Comparison of ENCODE assay signal across 8 cellular contexts in genomic region chr18:45962461-45962860, GRCh38. TPM values are rescaled to one million over a fixed set of nuclear protein-coding genes. Genes with fewer than 3 reads are reported as not detected.
DNase-seq lines count a peak whose midpoint lies in the region; ATAC-seq and TF ChIP-seq lines count a peak whose summit lies in the region.

No MANE protein-coding gene starts in this region.

- H3K9ac ChIP-seq in IMR-90 (ENCODE audit: low read depth, low read length) (no peak overlapping the region), endodermal cell (ENCODE audit: extremely low read depth, low read length, poor library complexity, severe bottlenecking) (no peak overlapping the region)

- peak overlapping the region; percentile 50 for H3K23ac ChIP-seq in IMR-90 (ENCODE audit: low read depth, low read length)

- H3K4me1 Mint-ChIP-seq in activated CD8-positive, alpha-beta T cell treated with anti-CD3 and anti-CD28 coated beads for 36 hours (ENCODE audit: low read depth): peaks cover 61% of the 10 kb centered on the region
- peaks cover 2% of the 10 kb centered on the region for H3K4me1 Mint-ChIP-seq in endodermal cell

- DNase-seq in BJ (ENCODE audit: low read depth) (peak; percentile 25), IMR-90 (peak; percentile 77), kidney tubule cell (ENCODE audit: low spot score) (peak; percentile 94), caudate nucleus (lab: John Stamatoyannopoulos, UW) (no peak), endodermal cell (no peak), NAMALWA (ENCODE audit: low spot score) (no peak), testis (no peak)
- peak; percentile 65 for DNase-seq in activated CD8-positive, alpha-beta T cell treated with anti-CD3 and anti-CD28 coated beads for 36 hours

- peak overlapping the region; percentile 83 for H2BK20ac ChIP-seq in IMR-90 (ENCODE audit: low read depth, low read length)

- peak overlapping the region; percentile 95 for H2BK120ac ChIP-seq in IMR-90 (ENCODE audit: low read depth, low read length)

- no peaks in the 10 kb centered on the region for H4K20me1 ChIP-seq in IMR-90 (ENCODE audit: insufficient read depth, low read length)

- peak overlapping the region; percentile 14; the same call in 1 of the 2 replicates for H3K18ac ChIP-seq in IMR-90 (ENCODE audit: low read depth, low read length)

- peak overlapping the region; percentile 4; the same call in 1 of the 2 replicates for H3K4me2 ChIP-seq in IMR-90 (ENCODE audit: low read depth, low read length)

- no peak for TF ChIP-seq RAD21 in IMR-90 (IDR thresholded peaks at IDR 0.05; ENCODE audit: low read length)

- H4K5ac ChIP-seq in IMR-90 (ENCODE audit: low read depth, low read length): peak overlapping the region; percentile 9; the same call in 1 of the 2 replicates

- H3K4me3 ChIP-seq in BJ (ENCODE audit: low read depth, low read length) (no peak overlapping the region), IMR-90 (ENCODE audit: insufficient read depth, low read depth, low read length) (no peak overlapping the region), endodermal cell (ENCODE audit: low read length) (no peak overlapping the region), testis (no peak overlapping the region)

- H3K27ac ChIP-seq in IMR-90 (ENCODE audit: insufficient read depth, low read length) (peak overlapping the region; percentile 42; the same call in 1 of the 2 replicates), caudate nucleus (ENCODE audit: low read depth, low read length) (no peak overlapping the region), endodermal cell (ENCODE audit: low read depth, low read length) (no peak overlapping the region), testis (no peak overlapping the region)

- H3K36me3 ChIP-seq in BJ (ENCODE audit: control insufficient read depth, insufficient read depth, low read length) (no peaks in the 10 kb centered on the region), IMR-90 (ENCODE audit: control insufficient read depth, insufficient read depth, low read length) (peaks cover 4% of the 10 kb centered on the region; the same call in 1 of the 2 replicates), endodermal cell (ENCODE audit: control insufficient read depth, insufficient read depth, low read length) (no peaks in the 10 kb centered on the region), testis (ENCODE audit: low read depth, missing control alignments) (no peaks in the 10 kb centered on the region)

- H3K4me1 ChIP-seq in IMR-90 (ENCODE audit: control insufficient read depth, insufficient read depth, low read length): peaks cover 31% of the 10 kb centered on the region
- no peaks in the 10 kb centered on the region for H3K4me1 ChIP-seq in endodermal cell (ENCODE audit: control insufficient read depth, insufficient read depth, low read length)
- no peaks in the 10 kb centered on the region for H3K4me1 ChIP-seq in testis

- peak overlapping the region; percentile 56; the same call in 1 of the 2 replicates for H3K14ac ChIP-seq in IMR-90 (replicated peaks; ENCODE audit: low read depth, low read length)

- H3K9me1 ChIP-seq in IMR-90 (ENCODE audit: insufficient read depth, low read length): peaks cover 10% of the 10 kb centered on the region

- POLR2A ChIA-PET in BJ (lab: Charles Lee) (no interaction called here), IMR-90 (lab: Charles Lee; ENCODE audit: unreplicated experiment) (interaction anchor here (1.4 kb wide), 1 partner anchor 21 kb away, joined by 4 read pairs; no protein-coding TSS in a partner anchor)
- POLR2A ChIA-PET in activated CD8-positive, alpha-beta T cell treated with anti-CD3 and anti-CD28 coated beads for 36 hours (lab: Charles Lee): interaction anchor here (1.1 to 1.7 kb wide), 3 partner anchors 12 to 20 kb away, joined by 3 to 4 read pairs (median 4); no protein-coding TSS in a partner anchor

- ATAC-seq in IMR-90 (ENCODE audit: low read depth): peak; percentile 5; the same call in 1 of the 2 replicates
- ATAC-seq in activated CD8-positive, alpha-beta T cell treated with anti-CD3 and anti-CD28 coated beads for 36 hours: peak; percentile 23

- peak overlapping the region; percentile 99 for H2BK5ac ChIP-seq in IMR-90 (ENCODE audit: low read depth, low read length, poor library complexity, severe bottlenecking)

- peak overlapping the region; percentile 4; the same call in 2 of the 3 replicates for H2BK15ac ChIP-seq in IMR-90 (ENCODE audit: low read depth, low read length)

- in situ Hi-C loops in IMR-90 (cut with MboI; ENCODE audit: low sequenced_read_pairs): no loop called here

- no peaks in the 10 kb centered on the region for H3K9me3 ChIP-seq in IMR-90 (ENCODE audit: control insufficient read depth, insufficient read depth, low read length)
- H3K9me3 ChIP-seq in endodermal cell (ENCODE audit: control insufficient read depth, low read length): no peaks in the 10 kb centered on the region
- no peaks in the 10 kb centered on the region for H3K9me3 ChIP-seq in testis

- peaks cover 18 to 56% of the 10 kb centered on the region in 2 experiments for H3K79me1 ChIP-seq in IMR-90 (ENCODE audit: low read depth in 1 of 2, low read length in 2 of 2)

- TF ChIP-seq POLR2A in IMR-90 (IDR thresholded peaks at IDR 0.05; ENCODE audit: low read depth, low read length) (no peak), testis (IDR thresholded peaks at IDR 0.05) (no peak)

- H3K27me3 Mint-ChIP-seq in activated CD8-positive, alpha-beta T cell treated with anti-CD3 and anti-CD28 coated beads for 36 hours: no peaks in the 10 kb centered on the region
- peaks cover 1% of the 10 kb centered on the region for H3K27me3 Mint-ChIP-seq in endodermal cell (ENCODE audit: insufficient read depth)

- dilution Hi-C loops in IMR-90 (cut with HindIII; ENCODE audit: low sequenced_read_pairs, unreplicated experiment): no loop called here

- peak overlapping the region; percentile 28 for H2AK5ac ChIP-seq in IMR-90 (ENCODE audit: low read depth, low read length)

- peak overlapping the region; percentile 3 to 84; a peak in 3 of 4 replicates for H4K8ac ChIP-seq in IMR-90 (ENCODE audit: low read depth in 2 of 2, low read length in 2 of 2)

- no peak overlapping the region for H2AFZ ChIP-seq in IMR-90 (replicated peaks; ENCODE audit: low read length, poor library complexity)

- no TSS peak for BruUV-seq in IMR-90 (replicated peaks; lab: Mats Ljungman, UMichigan)

- WGBS in IMR-90 (ENCODE audit: extremely low coverage in 2 of 2, insufficient read length in 1 of 2), 2 experiments: no CpG with 5 or more reads among the region's 2 CpGs
- WGBS in endodermal cell (ENCODE audit: insufficient coverage in 1 of 2, insufficient read length in 1 of 2), 2 experiments: 57 to 80% methylated on average over 1 of the region's 2 CpGs
- WGBS in testis, 2 donors: 63 to 82% methylated on average over 2 of the region's 2 CpGs

- H2AK9ac ChIP-seq in IMR-90 (replicated peaks; ENCODE audit: low read depth, low read length, poor library complexity): no peak overlapping the region

- no peaks in the 10 kb centered on the region for H3K9me3 Mint-ChIP-seq in activated CD8-positive, alpha-beta T cell treated with anti-CD3 and anti-CD28 coated beads for 36 hours
- H3K9me3 Mint-ChIP-seq in endodermal cell: no peaks in the 10 kb centered on the region

- no peak for TF ChIP-seq CTCF in BJ (IDR thresholded peaks at IDR 0.05; ENCODE audit: insufficient read depth, low read depth, low read length)
- no peak for TF ChIP-seq CTCF in IMR-90 (conservative IDR thresholded peaks at IDR 0.05; ENCODE audit: low read depth, low read length)
- no peak for TF ChIP-seq CTCF in activated CD8-positive, alpha-beta T cell treated with anti-CD3 and anti-CD28 coated beads for 36 hours (IDR thresholded peaks at IDR 0.05)
- no peak for TF ChIP-seq CTCF in endodermal cell (conservative IDR thresholded peaks at IDR 0.05)
- TF ChIP-seq CTCF in testis (IDR thresholded peaks at IDR 0.05): no peak

- peak overlapping the region; percentile 74 for H3K4ac ChIP-seq in IMR-90 (ENCODE audit: low read depth, low read length)

- intact Hi-C loops in IMR-90 (cut with micrococcal nuclease) (no loop called here), testis (cut with DNase I; ENCODE audit: low total_unique reads) (no loop called here)
- intact Hi-C loops in activated CD8-positive, alpha-beta T cell treated with anti-CD3 and anti-CD28 coated beads for 36 hours (cut with micrococcal nuclease): loop anchor here (10.0 kb wide), 1 partner anchor 88 kb away; no protein-coding TSS in a partner anchor

- peaks cover 16% of the 10 kb centered on the region for H3K36me3 Mint-ChIP-seq in activated CD8-positive, alpha-beta T cell treated with anti-CD3 and anti-CD28 coated beads for 36 hours (ENCODE audit: low read depth)
- peaks cover 12% of the 10 kb centered on the region for H3K36me3 Mint-ChIP-seq in endodermal cell (ENCODE audit: low read depth)

- H3K4me3 Mint-ChIP-seq in activated CD8-positive, alpha-beta T cell treated with anti-CD3 and anti-CD28 coated beads for 36 hours: no peak overlapping the region
- H3K4me3 Mint-ChIP-seq in endodermal cell: no peak overlapping the region

- peak overlapping the region; percentile 75; the same call in 1 of the 2 replicates for H3K56ac ChIP-seq in IMR-90 (ENCODE audit: extremely low read depth, insufficient read depth, low read length)

- CTCF ChIA-PET in BJ (lab: Yijun Ruan, JAX) (interaction anchor here (0.5 to 1.5 kb wide), 5 partner anchors 10 to 300 kb away, joined by 3 to 6 read pairs (median 4); no protein-coding TSS in a partner anchor), IMR-90 (lab: Yijun Ruan, JAX) (interaction anchor here (1.2 kb wide), 1 partner anchor 24 kb away, joined by 3 read pairs; no protein-coding TSS in a partner anchor)
- CTCF ChIA-PET in activated CD8-positive, alpha-beta T cell treated with anti-CD3 and anti-CD28 coated beads for 36 hours (lab: Charles Lee): interaction anchor here (0.8 to 3.1 kb wide), 8 partner anchors 10 to 272 kb away, joined by 3 to 16 read pairs (median 4); partner anchors contain the start of gene PSTPIP2

- peak overlapping the region; percentile 65 for H4K91ac ChIP-seq in IMR-90 (ENCODE audit: insufficient read depth, low read depth, low read length)

- H3K27ac Mint-ChIP-seq in activated CD8-positive, alpha-beta T cell treated with anti-CD3 and anti-CD28 coated beads for 36 hours: peak overlapping the region; percentile 90
- no peak overlapping the region for H3K27ac Mint-ChIP-seq in endodermal cell

- H3K27me3 ChIP-seq in BJ (ENCODE audit: control insufficient read depth, insufficient read depth, low read length) (no peaks in the 10 kb centered on the region), IMR-90 (ENCODE audit: control insufficient read depth, insufficient read depth, low read length) (no peaks in the 10 kb centered on the region), endodermal cell (ENCODE audit: control insufficient read depth, insufficient read depth, low read length, poor library complexity, severe bottlenecking) (no peaks in the 10 kb centered on the region), testis (no peaks in the 10 kb centered on the region)

RNA-seq across cellular contexts. Expression of gene EPG5, which starts 4.7 kb away (rescaled TPM):
- polyA plus RNA-seq in BJ (2011; rRNA removed): 37.8 and 38.4 TPM in 2 replicates
- polyA minus RNA-seq in BJ (2011; rRNA and poly(A)+ RNA removed): 98.6 and 126 TPM in 2 replicates
- 104 and 114 TPM in 2 replicates for total RNA-seq in IMR-90 (2012; rRNA removed)
- 35.1 and 37.3 TPM in 2 replicates for polyA plus RNA-seq in IMR-90 (2012; rRNA removed)
- 15.1 and 15.2 TPM in 2 replicates for polyA plus RNA-seq in IMR-90 (2012; cell fraction: cytosol; rRNA removed)
- polyA plus RNA-seq in IMR-90 (2012; cell fraction: nucleus; rRNA removed; ENCODE audit: low replicate concordance): 48.7 and 107 TPM in 2 replicates
- 10 to 100 TPM; 15.3 to 19.0 TPM for total RNA-seq in activated CD8-positive, alpha-beta T cell treated with anti-CD3 and anti-CD28 coated beads for 36 hours
- total RNA-seq in endodermal cell: 10 to 100 TPM; 25.6 to 28.6 TPM
- 11.8 TPM for polyA plus RNA-seq in endodermal cell (2013, experiment 1 of 2)
- 10.8 TPM for polyA plus RNA-seq in endodermal cell (2013, experiment 2 of 2)
- 10 to 100 TPM; 55.7 to 66.4 TPM for total RNA-seq in testis
- polyA plus RNA-seq in testis (ENCODE audit: insufficient read depth, low read depth, low replicate concordance): 19.0 TPM

Comparison
In these comparisons a context has a peak if more than half of its experiments do, and no peak if none do; other contexts are left out.
1. DNase-seq: peak in BJ (single experiment), IMR-90 (single experiment), activated CD8-positive, alpha-beta T cell treated with anti-CD3 and anti-CD28 coated beads for 36 hours (single experiment) and kidney tubule cell (single experiment); none in caudate nucleus (0 of 61), endodermal cell (single experiment), NAMALWA (single experiment) and testis (single experiment).